Comparison of ENCODE assay signal across 25 cellular contexts in the genomic region with DNA sequence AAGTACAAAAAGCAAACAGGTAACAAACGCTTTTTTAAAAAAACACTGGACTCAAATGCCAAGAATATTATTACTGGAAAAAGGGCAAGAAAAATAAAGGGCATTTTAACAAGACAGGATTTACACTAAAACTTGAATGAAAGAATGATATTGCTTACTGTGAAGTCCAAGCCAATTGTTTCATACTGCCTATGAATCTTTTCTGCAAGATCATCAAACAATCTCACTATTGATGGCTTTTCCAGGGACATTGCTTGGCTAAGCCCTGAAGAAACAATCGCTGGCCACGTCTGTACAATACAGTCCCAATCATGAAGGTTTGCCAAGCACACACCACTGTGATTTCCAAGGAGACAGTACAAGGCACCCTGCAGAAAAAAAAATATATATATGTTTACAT.
"Had no signal": no experiment of that assay in that cellular context is flagged by ENCODE, and none has a peak within 500 bp of the region (broad histone marks: within the 10 kb centered on the region; RNA-seq: fewer than 3 reads in every experiment).

No MANE protein-coding gene starts in this region.

- H3K27me3 Mint-ChIP-seq: naive thymus-derived CD8-positive, alpha-beta T cell; stimulated activated naive CD8-positive, alpha-beta T cell treated with anti-CD3 and anti-CD28 coated beads, Interleukin-15, amount 100 ng/mL, for 72 hours had no signal

- H3K4me3 Mint-ChIP-seq: naive thymus-derived CD8-positive, alpha-beta T cell; nephron; neural crest cell; stimulated activated effector memory CD8-positive, alpha-beta T cell treated with anti-CD3 and anti-CD28 coated beads, Interleukin-12 subunit alpha, Interleukin-12 subunit beta, amount 100 ng/mL, for 72 hours; stimulated activated naive CD8-positive, alpha-beta T cell treated with anti-CD3 and anti-CD28 coated beads, Interleukin-15, amount 100 ng/mL, for 72 hours had no signal

- H3K27ac Mint-ChIP-seq: naive thymus-derived CD8-positive, alpha-beta T cell; nephron; stimulated activated effector memory CD8-positive, alpha-beta T cell treated with anti-CD3 and anti-CD28 coated beads, Interleukin-12 subunit alpha, Interleukin-12 subunit beta, amount 100 ng/mL, for 72 hours; stimulated activated naive CD8-positive, alpha-beta T cell treated with anti-CD3 and anti-CD28 coated beads, Interleukin-15, amount 100 ng/mL, for 72 hours had no signal

- H3K9me3 Mint-ChIP-seq: naive thymus-derived CD8-positive, alpha-beta T cell; nephron; neural crest cell; stimulated activated effector memory CD8-positive, alpha-beta T cell treated with anti-CD3 and anti-CD28 coated beads, Interleukin-12 subunit alpha, Interleukin-12 subunit beta, amount 100 ng/mL, for 72 hours; stimulated activated naive CD8-positive, alpha-beta T cell treated with anti-CD3 and anti-CD28 coated beads, Interleukin-15, amount 100 ng/mL, for 72 hours had no signal

- DNase-seq: hippocampal formation; kidney glomerular epithelial cell; left colon; left lung; lower lobe of right lung; mammary epithelial cell; mesenchymal stem cell; naive thymus-derived CD8-positive, alpha-beta T cell; pancreas; stimulated activated CD4-positive, alpha-beta T cell treated with anti-CD3 and anti-CD28 coated beads, Interleukin-12 subunit alpha, Interleukin-12 subunit beta, amount 100 ng/mL, for 4 hours; stimulated activated CD4-positive, alpha-beta T cell treated with anti-CD3 and anti-CD28 coated beads, Interleukin-4, amount 100 ng/mL, for 24 hours; stimulated activated naive CD4-positive, alpha-beta T cell treated with Interleukin-2 at 50 U/mL for 16 hours; stimulated activated naive CD8-positive, alpha-beta T cell treated with anti-CD3 and anti-CD28 coated beads, Interleukin-15, amount 100 ng/mL, for 72 hours; substantia nigra; testis; thyroid gland; trophoblast cell; upper lobe of right lung had no signal

- H3K4me1 Mint-ChIP-seq: nephron; neural crest cell; stimulated activated effector memory CD8-positive, alpha-beta T cell treated with anti-CD3 and anti-CD28 coated beads, Interleukin-12 subunit alpha, Interleukin-12 subunit beta, amount 100 ng/mL, for 72 hours; stimulated activated naive CD8-positive, alpha-beta T cell treated with anti-CD3 and anti-CD28 coated beads, Interleukin-15, amount 100 ng/mL, for 72 hours had no signal

- FAIRE-seq: keratinocyte, pancreas, urothelium cell line had no signal

- H3K27ac ChIP-seq: left lung, lower lobe of right lung, pancreas, right atrium auricular region, skin epidermis, testis, thyroid gland, upper lobe of right lung had no signal
